13 cellular contexts compared by ENCODE assay signal in the genomic region with DNA sequence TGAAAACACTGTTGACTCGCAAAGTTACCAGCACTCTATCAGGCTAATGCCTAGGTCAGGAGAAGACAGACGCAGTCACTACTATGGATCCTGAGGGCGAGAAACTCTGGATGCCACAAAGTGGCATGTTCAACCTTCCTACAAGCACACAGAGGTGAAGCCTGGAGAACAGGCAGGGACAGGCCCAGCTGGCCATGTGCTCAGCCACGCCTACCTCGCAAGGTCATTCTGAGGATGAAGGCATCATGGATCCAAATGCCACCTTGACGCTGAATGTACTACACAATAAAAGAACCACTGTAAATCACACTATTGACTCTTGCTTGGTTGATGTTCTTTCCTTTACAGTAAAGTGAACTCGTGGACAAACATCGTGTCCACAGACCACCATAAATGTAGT.
DNase-seq lines count a peak whose midpoint lies in the region; FAIRE-seq and TF ChIP-seq lines count a peak whose summit lies in the region.
"Had no signal": no experiment of that assay in that cellular context is flagged by ENCODE, and none has a peak within 500 bp of the region (broad histone marks: within the 10 kb centered on the region; RNA-seq: fewer than 3 reads in every experiment).

No MANE protein-coding gene starts in this region.

- H3K9ac ChIP-seq in SK-N-MC (ENCODE audit: insufficient read length) (no peak overlapping the region), endothelial cell of umbilical vein (replicated peaks; ENCODE audit: extremely low read depth, insufficient read depth, low read length) (no peak overlapping the region)

- H3K27me3 Mint-ChIP-seq in activated CD4-positive, alpha-beta T cell treated with anti-CD3 and anti-CD28 coated beads, Interleukin-2, amount 10 ng/mL, durations not matched to agents 7 days and 5 days = no peaks in the 10 kb centered on the region

- H3K36me3 ChIP-seq in SK-N-MC (ENCODE audit: insufficient read depth, low read length) (no peaks in the 10 kb centered on the region), endothelial cell of umbilical vein (ENCODE audit: control insufficient read depth in 2 of 2, extremely low read depth in 1 of 2, insufficient read depth in 2 of 2, low read length in 2 of 2) (peaks cover 0 to 2% of the 10 kb centered on the region in 2 experiments)
- H3K36me3 ChIP-seq in effector memory CD4-positive, alpha-beta T cell (ENCODE audit: control insufficient read depth, insufficient read depth, low read length) = no peaks in the 10 kb centered on the region

- H3K4me2 ChIP-seq in endothelial cell of umbilical vein (ENCODE audit: insufficient read depth, low read length) = no peak overlapping the region

- no peak overlapping the region for H2AFZ ChIP-seq in endothelial cell of umbilical vein (ENCODE audit: low read depth, low read length)

- no peaks in the 10 kb centered on the region for H3K27me3 ChIP-seq in endothelial cell of umbilical vein (ENCODE audit: control insufficient read depth in 2 of 2, insufficient read depth in 2 of 2, low read length in 2 of 2)
- no peaks in the 10 kb centered on the region for H3K27me3 ChIP-seq in effector memory CD4-positive, alpha-beta T cell (replicated peaks; ENCODE audit: control insufficient read depth, insufficient read depth, low read length, poor library complexity, severe bottlenecking)

- H3K4me1 ChIP-seq in endothelial cell of umbilical vein (ENCODE audit: control insufficient read depth, extremely low read depth, insufficient read depth, low read length) = peaks cover 23% of the 10 kb centered on the region
- peaks cover 64% of the 10 kb centered on the region for H3K4me1 ChIP-seq in effector memory CD4-positive, alpha-beta T cell (ENCODE audit: control insufficient read depth, insufficient read depth, low read length, poor library complexity, severe bottlenecking)

- CTCF ChIA-PET in activated CD4-positive, alpha-beta T cell treated with anti-CD3 and anti-CD28 coated beads, Interleukin-2, amount 10 ng/mL, durations not matched to agents 7 days and 5 days (lab: Charles Lee) = no interaction called here
- CTCF ChIA-PET in endothelial cell of umbilical vein (lab: Charles Lee) = no interaction called here

- FAIRE-seq in endothelial cell of umbilical vein (lab: Jason Lieb, UNC) = peak; percentile 31
- FAIRE-seq: urothelium cell line had no signal

- no peak for TF ChIP-seq POLR2A in endothelial cell of umbilical vein (IDR thresholded peaks at IDR 0.05; ENCODE audit: low read depth, low read length)

- peaks cover 8% of the 10 kb centered on the region for H3K36me3 Mint-ChIP-seq in activated CD4-positive, alpha-beta T cell treated with anti-CD3 and anti-CD28 coated beads, Interleukin-2, amount 10 ng/mL, durations not matched to agents 7 days and 5 days (ENCODE audit: low read depth)

- H3K4me3 Mint-ChIP-seq in activated CD4-positive, alpha-beta T cell treated with anti-CD3 and anti-CD28 coated beads, Interleukin-2, amount 10 ng/mL, durations not matched to agents 7 days and 5 days = no peak overlapping the region

- dilution Hi-C loops in endothelial cell of umbilical vein (cut with MboI; ENCODE audit: extremely low pct_ligation_motif_present, low sequenced_read_pairs) = no loop called here

- no peaks in the 10 kb centered on the region for H3K9me3 Mint-ChIP-seq in activated CD4-positive, alpha-beta T cell treated with anti-CD3 and anti-CD28 coated beads, Interleukin-2, amount 10 ng/mL, durations not matched to agents 7 days and 5 days

- peaks cover 4% of the 10 kb centered on the region for H4K20me1 ChIP-seq in endothelial cell of umbilical vein (replicated peaks; ENCODE audit: control insufficient read depth, extremely low read depth, insufficient read depth, low read length)

- POLR2A ChIA-PET in activated CD4-positive, alpha-beta T cell treated with anti-CD3 and anti-CD28 coated beads, Interleukin-2, amount 10 ng/mL, durations not matched to agents 7 days and 5 days (lab: Charles Lee) = no interaction called here
- POLR2A ChIA-PET in endothelial cell of umbilical vein (lab: Charles Lee) = no interaction called here

- peaks cover 92% of the 10 kb centered on the region for H3K79me2 ChIP-seq in endothelial cell of umbilical vein (ENCODE audit: control insufficient read depth, insufficient read depth, low read length)

- H3K9me3 ChIP-seq in SK-N-MC (ENCODE audit: low read depth, low read length) (no peaks in the 10 kb centered on the region), endothelial cell of umbilical vein (replicated peaks; ENCODE audit: control insufficient read depth, insufficient read depth, low read length) (no peaks in the 10 kb centered on the region)
- H3K9me3 ChIP-seq in effector memory CD4-positive, alpha-beta T cell (ENCODE audit: control insufficient read depth, low read length) = no peaks in the 10 kb centered on the region

- TF ChIP-seq CTCF in endothelial cell of umbilical vein (IDR thresholded peaks at IDR 0.05; ENCODE audit: extremely low read depth in 1 of 2, insufficient read depth in 1 of 2, low read depth in 1 of 2, low read length in 2 of 2) = no peak

- peak overlapping the region; percentile 61 for H3K27ac Mint-ChIP-seq in activated CD4-positive, alpha-beta T cell treated with anti-CD3 and anti-CD28 coated beads, Interleukin-2, amount 10 ng/mL, durations not matched to agents 7 days and 5 days

- peaks cover 75% of the 10 kb centered on the region for H3K4me1 Mint-ChIP-seq in activated CD4-positive, alpha-beta T cell treated with anti-CD3 and anti-CD28 coated beads, Interleukin-2, amount 10 ng/mL, durations not matched to agents 7 days and 5 days

- H3K9me1 ChIP-seq in endothelial cell of umbilical vein (replicated peaks; ENCODE audit: control insufficient read depth, extremely low read depth, insufficient read depth, low read length) = no peaks in the 10 kb centered on the region

- H3K4me3 ChIP-seq in SK-N-MC (no peak overlapping the region), endothelial cell of umbilical vein (replicated peaks in 1 of 3; ENCODE audit: insufficient read depth in 1 of 3, low read depth in 1 of 3, low read length in 3 of 3) (no peak overlapping the region)
- H3K4me3 ChIP-seq in effector memory CD4-positive, alpha-beta T cell (ENCODE audit: insufficient read depth, low read depth, low read length, poor library complexity, severe bottlenecking) = no peak overlapping the region

- intact Hi-C loops in endothelial cell of umbilical vein (cut with micrococcal nuclease) = no loop called here
- intact Hi-C loops in posterior vena cava (cut with DNase I) = loop anchor here in 1 of 2 donors (10.0 kb wide), 1 partner anchor 80 kb away; no protein-coding TSS in a partner anchor

- H3K27ac ChIP-seq in SK-N-MC = peak overlapping the region; percentile 62
- H3K27ac ChIP-seq in endothelial cell of umbilical vein (ENCODE audit: insufficient read depth, low read depth, low read length) = no peak overlapping the region
- H3K27ac ChIP-seq in effector memory CD4-positive, alpha-beta T cell (ENCODE audit: insufficient read depth, low read length, poor library complexity, severe bottlenecking) = no peak overlapping the region

- DNase-seq in activated CD4-positive, alpha-beta T cell treated with anti-CD3 and anti-CD28 coated beads, Interleukin-2, amount 10 ng/mL, durations not matched to agents 7 days and 5 days = no peak
- no peak for DNase-seq in activated CD4-positive, alpha-beta T cell treated with anti-CD3 and anti-CD28 coated beads, Interleukin-2, amount 50 U/mL, for 1 hour
- DNase-seq in SK-N-MC (ENCODE audit: low read depth, low spot score) = no peak
- no peak for DNase-seq in endothelial cell of umbilical vein (ENCODE audit: low read depth, low spot score)
- DNase-seq in posterior vena cava (ENCODE audit: low spot score) = peak; percentile 3
- no peak for DNase-seq in NCI-H1105 (lab: John Stamatoyannopoulos, UW)
- DNase-seq in HCEC 1CT = no peak
- DNase-seq in effector memory CD4-positive, alpha-beta T cell = no peak
- DNase-seq: activated gamma-delta T cell, NCI-H1436 treated with DMSO at 0.1 percent for 48 hours, NCI-H526, SIG-M5 had no signal

- no TSS peak for BruUV-seq in endothelial cell of umbilical vein (replicated peaks; lab: Mats Ljungman, UMichigan)

TF ChIP-seq in endothelial cell of umbilical vein, 7 proteins besides CTCF, POLR2A, EP300 and RAD21:
- no peak for TF ChIP-seq EZH2 (IDR thresholded peaks at IDR 0.05; ENCODE audit: borderline replicate concordance, low read depth, low read length, severe bottlenecking)
- no peak for TF ChIP-seq GATA2 (IDR thresholded peaks at IDR 0.05; ENCODE audit: insufficient read depth, insufficient read length, low read depth, low read length)
- TF ChIP-seq JUN (IDR thresholded peaks at IDR 0.05; ENCODE audit: borderline replicate concordance, insufficient read depth, insufficient read length, low read depth) = no peak
- TF ChIP-seq, protein P1, sequence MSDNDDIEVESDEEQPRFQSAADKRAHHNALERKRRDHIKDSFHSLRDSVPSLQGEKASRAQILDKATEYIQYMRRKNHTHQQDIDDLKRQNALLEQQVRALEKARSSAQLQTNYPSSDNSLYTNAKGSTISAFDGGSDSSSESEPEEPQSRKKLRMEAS (IDR thresholded peaks at IDR 0.05; ENCODE audit: insufficient read depth, insufficient read length) = no peak
- TF ChIP-seq FOS (IDR thresholded peaks at IDR 0.05; ENCODE audit: borderline replicate concordance, insufficient read depth, low read length) = no peak
- TF ChIP-seq MYC (IDR thresholded peaks at IDR 0.05; ENCODE audit: low read depth, low read length) = no peak
- TF ChIP-seq POLR2AphosphoS5 (IDR thresholded peaks at IDR 0.05; ENCODE audit: insufficient read depth, low read depth, low read length) = no peak
TF ChIP-seq in endothelial cell of umbilical vein: peak in this region for 0.
